7 cellular contexts compared by ENCODE assay signal in the genomic region with DNA sequence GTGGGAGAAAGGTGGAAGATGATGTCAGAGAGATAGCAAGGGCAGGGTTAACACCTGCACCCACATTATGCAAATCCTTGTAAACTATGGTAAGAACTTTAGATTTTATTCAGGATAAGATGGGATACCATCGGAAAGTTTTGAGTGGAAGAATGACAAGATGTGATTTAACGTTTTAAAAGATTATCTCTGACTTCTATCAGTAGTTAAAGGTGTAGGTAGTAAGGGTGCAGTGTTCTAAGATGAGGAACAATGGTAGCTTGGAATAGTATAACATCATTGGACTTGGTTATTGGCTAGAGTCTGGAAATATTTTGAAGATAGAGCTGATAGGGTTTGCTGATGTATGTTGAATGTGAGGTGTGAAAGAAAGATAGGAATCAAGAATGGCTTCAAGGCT.
"Had no signal": no experiment of that assay in that cellular context is flagged by ENCODE, and none has a peak within 500 bp of the region (broad histone marks: within the 10 kb centered on the region; RNA-seq: fewer than 3 reads in every experiment).

No MANE protein-coding gene starts in this region.

- ATAC-seq: GM12878 had no signal

- FAIRE-seq: G401.6, GM12878, GM12891, GM12892, GM19239 had no signal

- H3K4me3 ChIP-seq: GM12878 had no signal

- DNase-seq: GDM1, GF-D8 had no signal
